In the genomic region with DNA sequence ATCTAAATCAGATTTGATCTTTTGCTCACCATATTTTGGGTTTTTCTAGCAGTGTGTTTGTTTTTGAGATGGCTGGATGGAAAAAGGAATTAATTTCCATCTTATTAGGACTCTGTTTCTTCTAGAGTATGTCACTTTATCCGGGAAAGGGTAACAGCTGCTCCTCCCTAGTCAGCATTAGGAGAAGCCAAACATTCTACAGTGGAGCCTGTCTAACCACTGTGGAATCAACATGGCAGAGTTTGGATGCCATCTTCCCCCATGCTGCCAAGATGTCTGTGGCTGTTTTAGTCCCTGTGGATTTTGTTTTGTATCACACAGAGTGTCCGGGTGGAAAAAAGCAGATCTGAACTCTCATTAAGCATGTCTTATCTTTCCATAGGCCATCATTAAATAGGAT, we compare ENCODE assay signal across 37 cellular contexts. TPM values are rescaled to one million over a fixed set of nuclear protein-coding genes. Genes with fewer than 3 reads are reported as not detected.
"Had no signal": no experiment of that assay in that cellular context is flagged by ENCODE, and none has a peak within 500 bp of the region (broad histone marks: within the 10 kb centered on the region; RNA-seq: fewer than 3 reads in every experiment).

No MANE protein-coding gene starts in this region.

- DNase-seq: activated CD4-positive, alpha-beta memory T cell treated with anti-CD3 and anti-CD28 coated beads, Interleukin-2, amount 10 ng/mL, durations not matched to agents 7 days and 5 days; activated CD4-positive, alpha-beta T cell treated with anti-CD3 and anti-CD28 coated beads for 1 hour; activated CD4-positive, alpha-beta T cell treated with anti-CD3 and anti-CD28 coated beads for 48 hours; activated CD4-positive, CD25-positive, alpha-beta regulatory T cell; activated CD8-positive, alpha-beta memory T cell treated with anti-CD3 and anti-CD28 coated beads for 24 hours; activated CD8-positive, alpha-beta memory T cell treated with anti-CD3 and anti-CD28 coated beads, Interleukin-2, amount 10 ng/mL, durations not matched to agents 7 days and 5 days; activated CD8-positive, alpha-beta memory T cell treated with anti-CD3 and anti-CD28 coated beads, Interleukin-2, amount 50 U/mL, for 48 hours; activated effector memory CD4-positive, alpha-beta T cell treated with Interleukin-2 at 50 U/mL for 16 hours; activated naive CD4-positive, alpha-beta T cell treated with anti-CD3 and anti-CD28 coated beads, Interleukin-2, amount 10 ng/mL, durations not matched to agents 7 days and 5 days; activated naive CD8-positive, alpha-beta T cell treated with anti-CD3 and anti-CD28 coated beads, Interleukin-2, amount 50 U/mL, for 24 hours; activated T-cell treated with anti-CD3 and anti-CD28 coated beads, Interleukin-2, amount 50 U/mL, for 48 hours; anterior cingulate cortex; caudate nucleus; Kasumi-1; KG1; MM.1S; MV-4-11; NCI-H1092; NCI-H1417; NCI-H146; NCI-H187 treated with DMSO at 0.1 percent for 48 hours; NCI-H2081; NCI-H2171 treated with DMSO at 0.1 percent for 48 hours; NCI-H226; NCI-H446 treated with DMSO at 0.1 percent for 48 hours; NCI-H524; NCI-H69; NK-92 treated with Interleukin-12 subunit alpha and Interleukin-12 subunit beta, amount 100 ng/mL, for 24 hours; PC-9; T1000; WERI-Rb-1 had no signal

- ATAC-seq: activated CD8-positive, alpha-beta memory T cell treated with anti-CD3 and anti-CD28 coated beads, Interleukin-2, amount 10 ng/mL, durations not matched to agents 7 days and 5 days; activated naive CD8-positive, alpha-beta T cell treated with anti-CD3 and anti-CD28 coated beads, Interleukin-2, amount 50 U/mL, for 24 hours; Right ventricle myocardium inferior had no signal

- H3K36me3 ChIP-seq: WERI-Rb-1 had no signal

- H3K4me2 ChIP-seq: PC-9 had no signal

- H2AFZ ChIP-seq: PC-9 had no signal

- H3K4me3 ChIP-seq: PC-9 had no signal

- H3K27ac ChIP-seq: PC-9, RWPE1, WERI-Rb-1 had no signal

RNA-seq across cellular contexts. Expression of a gene that starts 16.0 kb away (rescaled TPM):
- total RNA-seq: activated CD4-positive, alpha-beta memory T cell treated with anti-CD3 and anti-CD28 coated beads, Interleukin-2, amount 10 ng/mL, durations not matched to agents 7 days and 5 days; activated CD8-positive, alpha-beta memory T cell treated with anti-CD3 and anti-CD28 coated beads, Interleukin-2, amount 10 ng/mL, durations not matched to agents 7 days and 5 days; bronchial epithelial cell; OCI-LY7; PC-9; T-helper 1 cell treated with Interleukin-12 subunit alpha and Interleukin-12 subunit beta and Interleukin-4 antibody, amounts not matched to agents 30 ng/mL and 1 ng/mL, for 36 hours; T-helper 2 cell treated with Interferon-gamma antibody and Interleukin-4, amounts not matched to agents 100 ng/mL and 5 ng/mL, for 36 hours had no signal

RNA-seq across cellular contexts. Expression of a gene that starts 38.0 kb away (rescaled TPM):
- total RNA-seq: activated CD4-positive, alpha-beta memory T cell treated with anti-CD3 and anti-CD28 coated beads, Interleukin-2, amount 10 ng/mL, durations not matched to agents 7 days and 5 days; activated CD8-positive, alpha-beta memory T cell treated with anti-CD3 and anti-CD28 coated beads, Interleukin-2, amount 10 ng/mL, durations not matched to agents 7 days and 5 days; bronchial epithelial cell; OCI-LY7; PC-9; T-helper 1 cell treated with Interleukin-12 subunit alpha and Interleukin-12 subunit beta and Interleukin-4 antibody, amounts not matched to agents 30 ng/mL and 1 ng/mL, for 36 hours; T-helper 2 cell treated with Interferon-gamma antibody and Interleukin-4, amounts not matched to agents 100 ng/mL and 5 ng/mL, for 36 hours had no signal
